11 cellular contexts compared by ENCODE assay signal in the genomic region with DNA sequence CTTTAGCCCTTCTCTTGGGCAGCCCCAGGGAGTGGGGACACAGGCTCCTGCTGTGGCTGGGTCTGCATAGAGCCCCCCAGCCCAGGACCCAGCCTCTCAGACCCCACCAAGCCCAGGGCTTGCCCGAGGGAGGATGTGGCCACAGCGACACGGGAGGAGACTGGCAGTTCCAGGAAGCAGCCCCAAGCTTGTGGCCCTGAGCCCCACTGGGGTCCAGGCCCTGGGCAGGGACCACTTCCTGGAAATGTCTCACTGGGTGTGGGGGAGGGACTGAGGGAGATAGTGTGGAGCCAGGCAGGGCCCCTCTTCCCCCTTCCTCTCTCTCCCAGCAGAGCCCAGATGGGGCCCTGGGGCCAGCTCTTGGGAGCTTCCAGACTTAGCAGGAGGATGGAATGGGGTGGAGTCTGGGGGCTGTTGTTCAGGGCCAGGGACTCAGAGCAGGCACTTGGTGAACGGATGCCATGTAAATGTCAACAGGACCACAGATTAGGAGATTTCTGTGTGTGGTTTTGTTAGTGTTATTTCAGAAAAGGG. TPM values are rescaled to one million over a fixed set of nuclear protein-coding genes. Genes with fewer than 3 reads are reported as not detected.
A peak's percentile ranks its signal among the peaks of the same experiment; 100 is the strongest.
DNase-seq lines count a peak whose midpoint lies in the region; ATAC-seq and TF ChIP-seq lines count a peak whose summit lies in the region.
"Had no signal": no experiment of that assay in that cellular context is flagged by ENCODE, and none has a peak within 500 bp of the region (broad histone marks: within the 10 kb centered on the region; RNA-seq: fewer than 3 reads in every experiment).

No MANE protein-coding gene starts in this region.

- H3K4me3 ChIP-seq in lung (no peak overlapping the region), thymus (ENCODE audit: low read length) (no peak overlapping the region)
- H3K4me3 ChIP-seq: body of pancreas had no signal

- no peak for TF ChIP-seq CTCF in lung (IDR thresholded peaks at IDR 0.05; ENCODE audit: control extremely low read depth, extremely low read depth)

- peaks cover 20% of the 10 kb centered on the region for H3K27me3 Mint-ChIP-seq in activated naive CD4-positive, alpha-beta T cell treated with anti-CD3 and anti-CD28 coated beads, Interleukin-2, amount 10 ng/mL, durations not matched to agents 7 days and 5 days
- H3K27me3 Mint-ChIP-seq in activated CD4-positive, alpha-beta memory T cell treated with anti-CD3 and anti-CD28 coated beads for 36 hours = no peaks in the 10 kb centered on the region

- H3K9me3 Mint-ChIP-seq in activated naive CD4-positive, alpha-beta T cell treated with anti-CD3 and anti-CD28 coated beads, Interleukin-2, amount 10 ng/mL, durations not matched to agents 7 days and 5 days = no peaks in the 10 kb centered on the region
- no peaks in the 10 kb centered on the region for H3K9me3 Mint-ChIP-seq in activated CD4-positive, alpha-beta memory T cell treated with anti-CD3 and anti-CD28 coated beads for 36 hours

- intact Hi-C loops in activated CD4-positive, alpha-beta memory T cell treated with anti-CD3 and anti-CD28 coated beads for 36 hours (cut with micrococcal nuclease) = loop anchor here (2.0 to 5.0 kb wide), 3 partner anchors 143 to 320 kb away; partner anchors contain the start of gene KATNB1

- ATAC-seq in lung (ENCODE audit: insufficient read depth, low FRiP score) (no peak), HG02852 (IDR thresholded peaks at IDR 0.05; ENCODE audit: unreplicated experiment) (no peak)
- ATAC-seq: body of pancreas had no signal

- no peak overlapping the region for H3K27ac ChIP-seq in lung (ENCODE audit: low read depth in 1 of 2, low read length in 1 of 2)
- H3K27ac ChIP-seq in thymus (ENCODE audit: low read depth) = peak overlapping the region; percentile 20
- H3K27ac ChIP-seq: body of pancreas had no signal

- H3K4me1 ChIP-seq in lung (ENCODE audit: control insufficient read depth in 2 of 2, insufficient read depth in 2 of 2, low read length in 2 of 2) (no peaks in the 10 kb centered on the region), thymus (ENCODE audit: control insufficient read depth, insufficient read depth, low read length) (peaks cover 7% of the 10 kb centered on the region)

- H3K4me1 Mint-ChIP-seq in activated naive CD4-positive, alpha-beta T cell treated with anti-CD3 and anti-CD28 coated beads, Interleukin-2, amount 10 ng/mL, durations not matched to agents 7 days and 5 days = peaks cover 49% of the 10 kb centered on the region
- peaks cover 29% of the 10 kb centered on the region for H3K4me1 Mint-ChIP-seq in activated CD4-positive, alpha-beta memory T cell treated with anti-CD3 and anti-CD28 coated beads for 36 hours (ENCODE audit: low read depth)

- H3K36me3 ChIP-seq in lung (ENCODE audit: control insufficient read depth in 2 of 2, insufficient read depth in 2 of 2, low read length in 2 of 2) = no peaks in the 10 kb centered on the region
- H3K36me3 ChIP-seq in thymus (ENCODE audit: control insufficient read depth, insufficient read depth) = no peaks in the 10 kb centered on the region

- H3K27me3 ChIP-seq in lung (ENCODE audit: control insufficient read depth, insufficient read depth) (no peaks in the 10 kb centered on the region), thymus (ENCODE audit: control insufficient read depth, insufficient read depth) (no peaks in the 10 kb centered on the region)
- H3K27me3 ChIP-seq: body of pancreas had no signal

- peak overlapping the region; percentile 87 for H3K27ac Mint-ChIP-seq in activated naive CD4-positive, alpha-beta T cell treated with anti-CD3 and anti-CD28 coated beads, Interleukin-2, amount 10 ng/mL, durations not matched to agents 7 days and 5 days
- H3K27ac Mint-ChIP-seq in activated CD4-positive, alpha-beta memory T cell treated with anti-CD3 and anti-CD28 coated beads for 36 hours = peak overlapping the region; percentile 65

- 17 to 43% methylated on average over 4 of the region's 4 CpGs for WGBS in lung, 2 donors
- WGBS in thymus = 20% methylated on average over 4 of the region's 4 CpGs

- H3K4me3 Mint-ChIP-seq in activated naive CD4-positive, alpha-beta T cell treated with anti-CD3 and anti-CD28 coated beads, Interleukin-2, amount 10 ng/mL, durations not matched to agents 7 days and 5 days = peak overlapping the region; percentile 0
- no peak overlapping the region for H3K4me3 Mint-ChIP-seq in activated CD4-positive, alpha-beta memory T cell treated with anti-CD3 and anti-CD28 coated beads for 36 hours

- H3K9me3 ChIP-seq in lung (ENCODE audit: control insufficient read depth in 2 of 2, insufficient read depth in 1 of 2, low read length in 1 of 2) (no peaks in the 10 kb centered on the region), thymus (ENCODE audit: control insufficient read depth) (no peaks in the 10 kb centered on the region)
- H3K9me3 ChIP-seq: body of pancreas had no signal

- peak; percentile 63 for DNase-seq in activated naive CD4-positive, alpha-beta T cell treated with anti-CD3 and anti-CD28 coated beads, Interleukin-2, amount 10 ng/mL, durations not matched to agents 7 days and 5 days
- DNase-seq in activated naive CD4-positive, alpha-beta T cell treated with anti-CD3 and anti-CD28 coated beads, Interleukin-2, amount 50 U/mL, for 16 hours = no peak
- DNase-seq in activated CD4-positive, alpha-beta memory T cell treated with anti-CD3 and anti-CD28 coated beads for 36 hours = peak; percentile 56
- peak; percentile 26 for DNase-seq in lung (ENCODE audit: low spot score)
- no peak for DNase-seq in hippocampal formation (lab: John Stamatoyannopoulos, UW)
- no peak for DNase-seq in NCI-H1930 (lab: John Stamatoyannopoulos, UW)
- DNase-seq: body of pancreas, NCI-H2029 treated with DMSO at 0.1 percent for 48 hours, nucleus accumbens had no signal

- CTCF ChIA-PET in activated naive CD4-positive, alpha-beta T cell treated with anti-CD3 and anti-CD28 coated beads, Interleukin-2, amount 10 ng/mL, durations not matched to agents 7 days and 5 days (lab: Charles Lee) = interaction anchor here (0.7 to 8.9 kb wide), 10 partner anchors 8 to 145 kb away, joined by 3 to 154 read pairs (median 4); partner anchors contain the start of gene ADGRG5
- CTCF ChIA-PET in activated CD4-positive, alpha-beta memory T cell treated with anti-CD3 and anti-CD28 coated beads for 36 hours (lab: Charles Lee) = interaction anchor here (1.1 to 8.7 kb wide), 10 partner anchors 8 to 179 kb away, joined by 3 to 197 read pairs (median 10); partner anchors contain the start of gene CCDC102A

- H3K36me3 Mint-ChIP-seq in activated naive CD4-positive, alpha-beta T cell treated with anti-CD3 and anti-CD28 coated beads, Interleukin-2, amount 10 ng/mL, durations not matched to agents 7 days and 5 days = peaks cover 5% of the 10 kb centered on the region
- no peaks in the 10 kb centered on the region for H3K36me3 Mint-ChIP-seq in activated CD4-positive, alpha-beta memory T cell treated with anti-CD3 and anti-CD28 coated beads for 36 hours

- POLR2A ChIA-PET in activated CD4-positive, alpha-beta memory T cell treated with anti-CD3 and anti-CD28 coated beads for 36 hours (lab: Charles Lee) = interaction anchor here (1.1 kb wide), 1 partner anchor 24 kb away, joined by 4 read pairs; no protein-coding TSS in a partner anchor

RNA-seq across cellular contexts. Expression of gene ADGRG5, which starts 35.3 kb away (rescaled TPM):
- 1 to 10 TPM; 6.7 to 6.9 TPM for total RNA-seq in activated CD4-positive, alpha-beta memory T cell treated with anti-CD3 and anti-CD28 coated beads for 36 hours
- 1 to 10 TPM in 1 of 2 donors, under 1 TPM in 1; 0.74 to 2.0 TPM for total RNA-seq in lung
- polyA plus RNA-seq in lung (under 1 TPM; 0.43 to 0.52 TPM), thymus (3.5 TPM)

RNA-seq across cellular contexts. Expression of gene CCDC102A, which starts 41.4 kb away (rescaled TPM):
- 1 to 10 TPM; 7.0 to 7.9 TPM for total RNA-seq in activated CD4-positive, alpha-beta memory T cell treated with anti-CD3 and anti-CD28 coated beads for 36 hours
- total RNA-seq in lung = 10 to 100 TPM in 1 of 2 donors, 1 to 10 TPM in 1; 9.1 to 14.0 TPM
- polyA plus RNA-seq in lung = 1 to 10 TPM; 3.6 to 4.8 TPM
- polyA plus RNA-seq in thymus = 6.8 TPM

RNA-seq across cellular contexts. Expression of gene ADGRG1, which starts 50.7 kb away (rescaled TPM):
- total RNA-seq in activated CD4-positive, alpha-beta memory T cell treated with anti-CD3 and anti-CD28 coated beads for 36 hours = 1 to 10 TPM; 4.7 to 6.0 TPM
- 10 to 100 TPM in 1 of 2 donors, 1 to 10 TPM in 1; 8.8 to 74.4 TPM for total RNA-seq in lung
- 10 to 100 TPM; 18.9 to 37.2 TPM for polyA plus RNA-seq in lung
- 15.7 TPM for polyA plus RNA-seq in thymus

Comparison
In these comparisons a context has a peak if more than half of its experiments do, and no peak if none do; other contexts are left out.
1. DNase-seq: peak in activated naive CD4-positive, alpha-beta T cell treated with anti-CD3 and anti-CD28 coated beads, Interleukin-2, amount 10 ng/mL, durations not matched to agents 7 days and 5 days (single experiment), activated CD4-positive, alpha-beta memory T cell treated with anti-CD3 and anti-CD28 coated beads for 36 hours (single experiment) and lung (single experiment); none in activated naive CD4-positive, alpha-beta T cell treated with anti-CD3 and anti-CD28 coated beads, Interleukin-2, amount 50 U/mL, for 16 hours (single experiment), hippocampal formation (0 of 2) and NCI-H1930 (0 of 2).